In the genomic region with DNA sequence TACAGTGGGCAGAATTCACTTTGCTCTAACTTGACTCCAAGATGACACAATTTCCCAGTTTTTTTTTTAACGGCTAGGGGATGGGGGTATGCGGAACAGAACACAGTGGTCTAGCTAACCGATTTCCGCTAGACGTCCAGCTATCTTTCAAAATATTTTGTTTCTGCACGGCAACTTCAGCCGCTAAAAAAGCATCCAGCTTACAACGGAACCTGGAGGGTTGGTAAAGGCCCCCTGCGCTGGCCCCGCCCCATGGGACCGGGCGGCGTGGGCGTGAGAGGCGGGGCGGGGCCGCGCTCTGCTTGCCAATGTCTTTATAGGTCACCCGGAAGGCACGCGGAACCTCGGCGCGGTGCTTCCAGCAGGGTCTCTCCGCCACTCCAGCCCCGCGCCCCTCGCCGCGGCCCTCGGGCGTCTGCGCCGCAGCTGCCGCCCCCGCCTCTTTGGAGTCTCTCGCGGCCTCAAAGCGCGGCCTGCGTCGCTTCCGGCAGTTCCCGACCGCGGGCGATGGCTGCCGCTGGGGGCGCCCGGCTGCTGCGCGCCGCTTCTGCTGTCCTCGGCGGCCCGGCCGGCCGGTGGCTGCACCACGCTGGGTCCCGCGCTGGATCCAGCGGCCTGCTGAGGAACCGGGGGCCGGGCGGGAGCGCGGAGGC, we compare ENCODE assay signal across 8 cellular contexts. TPM values are rescaled to one million over a fixed set of nuclear protein-coding genes. Genes with fewer than 3 reads are reported as not detected.
DNase-seq lines count a peak whose midpoint lies in the region; ATAC-seq and TF ChIP-seq lines count a peak whose summit lies in the region.

Gene FDX1, plus strand, starts transcription at position 335 of the 653 bp plus-strand sequence. Its CDS starts 173 bp downstream, at position 508.

- peak within 1 kb of the TSS; percentile 93 for H3K9ac ChIP-seq in MM.1S (ENCODE audit: low read length)

- H3K79me2 ChIP-seq in MM.1S (ENCODE audit: low read length): peaks cover 45% of the 10 kb centered on the region

- in situ Hi-C loops in HAP-1 (cut with MboI; ENCODE audit: low sequenced_read_pairs): loop anchor here (10.0 kb wide), 1 partner anchor 225 kb away; no protein-coding TSS in a partner anchor

- intact Hi-C loops in ovary (cut with DNase I): loop anchor here in 3 of 4 donors (5.0 to 10.0 kb wide), 5 partner anchors 52 to 475 kb away; partner anchors contain the start of gene ZC3H12C (in 1 of the 3)

- peak; percentile 42 for TF ChIP-seq POLR2A in ovary (IDR thresholded peaks at IDR 0.05)

- TF ChIP-seq CTCF in MM.1S (IDR thresholded peaks at IDR 0.05; ENCODE audit: low read length) (peak; percentile 48), glutamatergic neuron (IDR thresholded peaks at IDR 0.05; ENCODE audit: partially characterized antibody, unreplicated experiment) (peak; percentile 70), ovary (IDR thresholded peaks at IDR 0.05) (peak; percentile 34 to 93 (median 80))

- no peaks in the 10 kb centered on the region for H3K27me3 ChIP-seq in HAP-1 (ENCODE audit: low read depth)
- no peaks in the 10 kb centered on the region for H3K27me3 ChIP-seq in MM.1S (replicated peaks; ENCODE audit: insufficient read depth, low read length)
- H3K27me3 ChIP-seq in ovary: no peaks in the 10 kb centered on the region
- no peaks in the 10 kb centered on the region for H3K27me3 ChIP-seq in thymus (ENCODE audit: control insufficient read depth, insufficient read depth)

- peaks cover 5 to 7% of the 10 kb centered on the region in 2 donors for H3K36me3 Mint-ChIP-seq in activated naive CD4-positive, alpha-beta T cell treated with anti-CD3 and anti-CD28 coated beads, Interleukin-2, amount 50 U/mL, for 72 hours
- no peaks in the 10 kb centered on the region for H3K36me3 Mint-ChIP-seq in glutamatergic neuron (ENCODE audit: unreplicated experiment)

- 0 out of 2 replicates have a peak, but pooled peaks cover 4% of the 10 kb centered on the region for H4K20me1 ChIP-seq in MM.1S (ENCODE audit: insufficient read depth, low read length)

- peaks cover 16% of the 10 kb centered on the region for H3K4me1 Mint-ChIP-seq in glutamatergic neuron (ENCODE audit: low read depth, unreplicated experiment)

- H3K9me2 ChIP-seq in MM.1S (replicated peaks; ENCODE audit: insufficient read depth, low read length): no peaks in the 10 kb centered on the region

- no peaks in the 10 kb centered on the region for H3K9me3 ChIP-seq in HAP-1
- no peaks in the 10 kb centered on the region for H3K9me3 ChIP-seq in MM.1S (replicated peaks; ENCODE audit: insufficient read depth, low read length)
- no peaks in the 10 kb centered on the region for H3K9me3 ChIP-seq in ovary
- no peaks in the 10 kb centered on the region for H3K9me3 ChIP-seq in thymus (ENCODE audit: control insufficient read depth)

- TF ChIP-seq EP300 in ovary (IDR thresholded peaks at IDR 0.05): no peak

- H3K4me1 ChIP-seq in HAP-1 (peaks cover 18% of the 10 kb centered on the region), MM.1S (ENCODE audit: low read length) (peaks cover 11% of the 10 kb centered on the region), ovary (ENCODE audit: insufficient read depth) (peaks cover 2% of the 10 kb centered on the region), thymus (ENCODE audit: control insufficient read depth, insufficient read depth, low read length) (peaks cover 5% of the 10 kb centered on the region)

- H3K36me3 ChIP-seq in HAP-1 (replicated peaks) (no peaks in the 10 kb centered on the region), MM.1S (replicated peaks; ENCODE audit: insufficient read depth, low read length) (no peaks in the 10 kb centered on the region), ovary (no peaks in the 10 kb centered on the region), thymus (ENCODE audit: control insufficient read depth, insufficient read depth) (no peaks in the 10 kb centered on the region)

- H3F3A ChIP-seq in MM.1S (ENCODE audit: insufficient read depth, low read length): peaks cover 16% of the 10 kb centered on the region

- H3K27ac ChIP-seq in MM.1S (ENCODE audit: low read length): peak within 1 kb of the TSS; percentile 77
- peak within 1 kb of the TSS; percentile 91 to 95 for H3K27ac ChIP-seq in ovary
- H3K27ac ChIP-seq in thymus (ENCODE audit: low read depth): peak within 1 kb of the TSS; percentile 98

- H3K27ac Mint-ChIP-seq in activated naive CD4-positive, alpha-beta T cell treated with anti-CD3 and anti-CD28 coated beads, Interleukin-2, amount 50 U/mL, for 72 hours: peak within 1 kb of the TSS; percentile 97 to 100
- H3K27ac Mint-ChIP-seq in glutamatergic neuron (ENCODE audit: unreplicated experiment): peak within 1 kb of the TSS; percentile 95

- no peaks in the 10 kb centered on the region for H3K9me3 Mint-ChIP-seq in activated naive CD4-positive, alpha-beta T cell treated with anti-CD3 and anti-CD28 coated beads, Interleukin-2, amount 50 U/mL, for 72 hours
- H3K9me3 Mint-ChIP-seq in glutamatergic neuron (ENCODE audit: unreplicated experiment): peaks cover 9% of the 10 kb centered on the region

- peak within 1 kb of the TSS; percentile 99 for H3K4me3 Mint-ChIP-seq in glutamatergic neuron (ENCODE audit: unreplicated experiment)

- peak within 1 kb of the TSS; percentile 79 for H3K4me2 ChIP-seq in MM.1S (ENCODE audit: low read depth, low read length)

- H3K4me3 ChIP-seq in GM08714 (ENCODE audit: low read length): peak within 1 kb of the TSS; percentile 73
- peak within 1 kb of the TSS; percentile 61 for H3K4me3 ChIP-seq in HAP-1
- H3K4me3 ChIP-seq in MM.1S (ENCODE audit: low read length): peak within 1 kb of the TSS; percentile 81
- H3K4me3 ChIP-seq in ovary: peak within 1 kb of the TSS; percentile 79
- H3K4me3 ChIP-seq in thymus (ENCODE audit: low read length): peak within 1 kb of the TSS; percentile 88

- peak; percentile 89 to 90 for DNase-seq in HAP-1 (ENCODE audit: low spot score in 2 of 2)
- DNase-seq in MM.1S: peak; percentile 85
- DNase-seq in SKM-1 (lab: John Stamatoyannopoulos, UW; ENCODE audit: unreplicated experiment): peak; percentile 78
- peak; percentile 82 to 95 for DNase-seq in activated naive CD4-positive, alpha-beta T cell treated with anti-CD3 and anti-CD28 coated beads, Interleukin-2, amount 50 U/mL, for 72 hours (ENCODE audit: low spot score in 2 of 2)
- DNase-seq in glutamatergic neuron: peak; percentile 95
- DNase-seq in ovary: peak; percentile 78 to 86 (median 85)

- 0 to 1% (median 1%) methylated on average over 46 to 67 of the region's 67 CpGs for WGBS in ovary, 3 donors
- WGBS in thymus: under 1% methylated on average over 67 of the region's 67 CpGs

- ATAC-seq in activated naive CD4-positive, alpha-beta T cell treated with anti-CD3 and anti-CD28 coated beads, Interleukin-2, amount 50 U/mL, for 72 hours: peak; percentile 91

- H3K27me3 Mint-ChIP-seq in glutamatergic neuron (ENCODE audit: unreplicated experiment): peaks cover 5% of the 10 kb centered on the region

- H2AFZ ChIP-seq in MM.1S (ENCODE audit: low read length): peak within 1 kb of the TSS; percentile 70

RNA-seq across cellular contexts. Expression of gene FDX1, which starts in this region (rescaled TPM):
- 10 to 100 TPM; 13.0 to 15.2 TPM for total RNA-seq in activated naive CD4-positive, alpha-beta T cell treated with anti-CD3 and anti-CD28 coated beads, Interleukin-2, amount 50 U/mL, for 72 hours
- total RNA-seq in glutamatergic neuron (ENCODE audit: unreplicated experiment) (5.4 TPM), ovary (10 to 100 TPM in 6 of 7 donors, 1 to 10 TPM in 1; 9.7 to 16.6 (median 13.1) TPM)
- polyA plus RNA-seq in ovary (100 to 1,000 TPM in 1 of 2 donors, 1 to 10 TPM in 1; 8.3 to 184 TPM), thymus (23.9 TPM)

Comparison
In these comparisons a context has a peak if more than half of its experiments do, and no peak if none do; other contexts are left out.
1. Peak in every context shown above with its lines: DNase-seq, ATAC-seq, H3K4me3 ChIP-seq and H3K27ac ChIP-seq.